In the genomic region with DNA sequence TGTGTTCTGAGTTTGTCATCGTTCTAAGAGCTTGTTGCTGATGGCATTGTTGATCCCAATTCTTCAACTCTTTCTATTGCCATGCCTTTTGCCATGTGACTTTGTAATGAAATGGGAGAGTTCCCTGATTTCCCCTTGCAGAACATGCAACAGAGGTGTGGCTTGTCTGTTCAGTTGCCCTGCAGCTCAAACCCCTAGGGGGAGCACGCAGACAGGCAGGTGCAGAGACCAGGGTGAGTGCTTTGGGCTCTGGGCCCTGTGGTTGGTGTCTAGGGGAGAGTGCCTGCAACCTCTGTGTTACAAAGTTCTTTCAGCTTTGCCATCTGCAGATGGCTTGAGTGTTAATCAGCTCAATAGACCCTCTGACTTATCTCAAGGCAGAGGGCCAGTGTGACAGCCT, we compare ENCODE assay signal across 9 cellular contexts.
DNase-seq lines count a peak whose midpoint lies in the region; ATAC-seq and FAIRE-seq lines count a peak whose summit lies in the region.
"Had no signal": no experiment of that assay in that cellular context is flagged by ENCODE, and none has a peak within 500 bp of the region (broad histone marks: within the 10 kb centered on the region; RNA-seq: fewer than 3 reads in every experiment).

No MANE protein-coding gene starts in this region.

- H3K4me3 Mint-ChIP-seq in T-helper 17 cell: no peak overlapping the region

- peak; percentile 59 for ATAC-seq in HG03342 (IDR thresholded peaks at IDR 0.05; ENCODE audit: unreplicated experiment)
- no peak for ATAC-seq in T-helper 17 cell
- no peak for ATAC-seq in HG02938 (IDR thresholded peaks at IDR 0.05; ENCODE audit: unreplicated experiment)
- ATAC-seq: heart left ventricle had no signal

- FAIRE-seq in small intestine (lab: Jason Lieb, UNC): no peak

- H3K4me1 Mint-ChIP-seq in T-helper 17 cell: no peaks in the 10 kb centered on the region

- H3K27me3 Mint-ChIP-seq in T-helper 17 cell: no peaks in the 10 kb centered on the region

- H3K36me3 ChIP-seq in small intestine (ENCODE audit: control insufficient read depth in 2 of 2, insufficient read depth in 2 of 2, low read length in 2 of 2): no peaks in the 10 kb centered on the region
- H3K36me3 ChIP-seq: heart left ventricle had no signal

- H3K27me3 ChIP-seq in small intestine (ENCODE audit: control insufficient read depth in 2 of 2, insufficient read depth in 2 of 2, low read length in 2 of 2): no peaks in the 10 kb centered on the region
- H3K27me3 ChIP-seq: heart left ventricle had no signal

- H3K9me3 ChIP-seq in small intestine (ENCODE audit: control insufficient read depth, low read depth) (no peaks in the 10 kb centered on the region), T-helper 17 cell (ENCODE audit: control insufficient read depth, low read length, poor library complexity, severe bottlenecking) (no peaks in the 10 kb centered on the region)
- H3K9me3 ChIP-seq: heart left ventricle had no signal

- no peak overlapping the region for H3K27ac Mint-ChIP-seq in T-helper 17 cell

- H3K27ac ChIP-seq in small intestine (ENCODE audit: low read depth in 1 of 2, low read length in 1 of 2): no peak overlapping the region
- H3K27ac ChIP-seq: heart left ventricle had no signal

- no peaks in the 10 kb centered on the region for H3K36me3 Mint-ChIP-seq in T-helper 17 cell (ENCODE audit: low read depth)

- no peaks in the 10 kb centered on the region for H3K4me1 ChIP-seq in small intestine (ENCODE audit: control insufficient read depth in 2 of 2, insufficient read depth in 1 of 2, low read depth in 1 of 2, low read length in 1 of 2)
- H3K4me1 ChIP-seq: heart left ventricle had no signal

- DNase-seq in NCI-H2196 (lab: John Stamatoyannopoulos, UW; ENCODE audit: unreplicated experiment): peak; percentile 3
- no peak for DNase-seq in NCI-H2196 treated with DMSO at 0.1 percent for 48 hours (lab: John Stamatoyannopoulos, UW; ENCODE audit: unreplicated experiment)
- DNase-seq in activated CD4-positive, alpha-beta T cell treated with anti-CD3 and anti-CD28 coated beads for 48 hours: peak; percentile 34
- peak; percentile 45 for DNase-seq in small intestine
- no peak for DNase-seq in T-helper 17 cell
- DNase-seq in activated CD4-positive, CD25-positive, alpha-beta regulatory T cell (lab: John Stamatoyannopoulos, UW): no peak

- H3K4me3 ChIP-seq in small intestine (ENCODE audit: low read depth in 1 of 2, low read length in 2 of 2): no peak overlapping the region
- H3K4me3 ChIP-seq: heart left ventricle had no signal

- WGBS in small intestine, 3 donors: 17 to 62% (median 34%) methylated on average over 2 of the region's 2 CpGs

Comparison
In these comparisons a context has a peak if more than half of its experiments do, and no peak if none do; other contexts are left out.
1. DNase-seq: peak in NCI-H2196 (single experiment), activated CD4-positive, alpha-beta T cell treated with anti-CD3 and anti-CD28 coated beads for 48 hours (single experiment) and small intestine (single experiment); none in NCI-H2196 treated with DMSO at 0.1 percent for 48 hours (single experiment), T-helper 17 cell (0 of 3) and activated CD4-positive, CD25-positive, alpha-beta regulatory T cell (0 of 4).